Comparison of ENCODE assay signal across 9 cellular contexts in genomic region chr7:22565315-22565811, GRCh38.
DNase-seq lines count a peak whose midpoint lies in the region; ATAC-seq, FAIRE-seq and TF ChIP-seq lines count a peak whose summit lies in the region.
"Had no signal": no experiment of that assay in that cellular context is flagged by ENCODE, and none has a peak within 500 bp of the region (broad histone marks: within the 10 kb centered on the region; RNA-seq: fewer than 3 reads in every experiment).

No MANE protein-coding gene starts in this region.

- no peaks in the 10 kb centered on the region; the same call in 1 of the 2 replicates for H4K20me1 ChIP-seq in GM12878 (ENCODE audit: control insufficient read depth, insufficient read depth)

- no peaks in the 10 kb centered on the region for H3K9me3 ChIP-seq in GM12878 (replicated peaks; ENCODE audit: control insufficient read depth, insufficient read depth, low read length)

- H3K4me3 Mint-ChIP-seq in activated CD4-positive, alpha-beta T cell treated with anti-CD3 and anti-CD28 coated beads, Interleukin-2, amount 10 ng/mL, durations not matched to agents 24 days and 14 days = peak overlapping the region; percentile 48
- H3K4me3 Mint-ChIP-seq in activated CD4-positive, alpha-beta T cell treated with anti-CD3 and anti-CD28 coated beads for 36 hours = no peak overlapping the region
- peak overlapping the region in 7 of 8 donors; percentile 4 to 90 (median 74) for H3K4me3 Mint-ChIP-seq in naive B cell
- H3K4me3 Mint-ChIP-seq: CD4-positive, CD25-positive, alpha-beta regulatory T cell had no signal

- FAIRE-seq in GM12878 (lab: Jason Lieb, UNC) = no peak

- no TSS peak for BruUV-seq in GM12878 (replicated peaks; lab: Mats Ljungman, UMichigan)

- TF ChIP-seq CTCF in GM12878 (IDR thresholded peaks at IDR 0.05 in 2 of 3, conservative IDR thresholded peaks at IDR 0.05 in 1 of 3; ENCODE audit: control insufficient read depth in 2 of 3, extremely low read depth in 1 of 3, insufficient read depth in 1 of 3, low read depth in 3 of 3, low read length in 3 of 3) = no peak

- H3K4me1 ChIP-seq in GM12878 (ENCODE audit: control insufficient read depth, insufficient read depth, low read length) = peaks cover 46% of the 10 kb centered on the region

- peak overlapping the region; percentile 71 for H3K4me2 ChIP-seq in GM12878 (ENCODE audit: control insufficient read depth, insufficient read depth)

- SMC1A ChIA-PET in GM12878 (lab: Charles Lee; ENCODE audit: uncharacterized antibody, unreplicated experiment) = interaction anchor here (0.6 to 8.8 kb wide), 4 partner anchors 131 to 1748 kb away, joined by 3 to 124 read pairs (median 4); partner anchors contain the start of gene IL6

- 0% methylated on average over 1 of the region's 1 CpG for WGBS in GM12878 (ENCODE audit: insufficient coverage, insufficient replicate concordance, low lambda C conversion rate, missing lambda C conversion rate)

- H3K4me1 Mint-ChIP-seq in activated CD4-positive, alpha-beta T cell treated with anti-CD3 and anti-CD28 coated beads, Interleukin-2, amount 10 ng/mL, durations not matched to agents 24 days and 14 days = peaks cover 52% of the 10 kb centered on the region
- H3K4me1 Mint-ChIP-seq in activated CD4-positive, alpha-beta T cell treated with anti-CD3 and anti-CD28 coated beads for 36 hours = peaks cover 49% of the 10 kb centered on the region
- H3K4me1 Mint-ChIP-seq in naive B cell = peaks cover 66 to 87% (median 68%) of the 10 kb centered on the region in 3 donors

- no peak for ATAC-seq in activated CD4-positive, alpha-beta T cell treated with anti-CD3 and anti-CD28 coated beads for 36 hours
- ATAC-seq in HG03460 (IDR thresholded peaks at IDR 0.05; ENCODE audit: unreplicated experiment) (peak; percentile 44), GM12878 (peak; percentile 49), naive B cell (ENCODE audit: low read depth in 2 of 2) (peak; percentile 64 to 65), GM18517 (IDR thresholded peaks at IDR 0.05; ENCODE audit: unreplicated experiment) (no peak)

- H2AFZ ChIP-seq in GM12878 (ENCODE audit: control insufficient read depth, low read depth, low read length) = no peak overlapping the region

- CTCF ChIA-PET in activated CD4-positive, alpha-beta T cell treated with anti-CD3 and anti-CD28 coated beads for 36 hours (lab: Charles Lee) = interaction anchor here (0.6 to 13.8 kb wide), 5 partner anchors 11 to 453 kb away, joined by 3 to 311 read pairs (median 3); partner anchors contain the start of gene IL6
- CTCF ChIA-PET in GM12878 (lab: Yijun Ruan, JAX) = interaction anchor here (0.6 to 7.9 kb wide), 3 partner anchors 161 to 217 kb away, joined by 3 to 194 read pairs (median 4); partner anchors contain the start of gene IL6

- no peak for TF ChIP-seq POLR2A in GM12878 (IDR thresholded peaks at IDR 0.05; ENCODE audit: low read depth, low read length)

- no peaks in the 10 kb centered on the region for H3K36me3 Mint-ChIP-seq in activated CD4-positive, alpha-beta T cell treated with anti-CD3 and anti-CD28 coated beads, Interleukin-2, amount 10 ng/mL, durations not matched to agents 24 days and 14 days (ENCODE audit: low read depth)
- H3K36me3 Mint-ChIP-seq in activated CD4-positive, alpha-beta T cell treated with anti-CD3 and anti-CD28 coated beads for 36 hours (ENCODE audit: low read depth) = no peaks in the 10 kb centered on the region
- no peaks in the 10 kb centered on the region for H3K36me3 Mint-ChIP-seq in naive B cell
- H3K36me3 Mint-ChIP-seq: CD4-positive, CD25-positive, alpha-beta regulatory T cell had no signal

- no peaks in the 10 kb centered on the region for H3K36me3 ChIP-seq in GM12878 (ENCODE audit: control insufficient read depth in 2 of 2, insufficient read depth in 2 of 2, low read length in 1 of 2)

- peaks cover 0 to 1% of the 10 kb centered on the region in 2 experiments; a peak in 2 of 4 replicates for H3K27me3 ChIP-seq in GM12878 (replicated peaks in 1 of 2; ENCODE audit: control insufficient read depth in 2 of 2, insufficient read depth in 2 of 2, low read length in 1 of 2)

- RAD21 ChIA-PET in GM12878 (lab: Charles Lee; ENCODE audit: unreplicated experiment) = interaction anchor here (0.8 to 6.2 kb wide), 3 partner anchors 160 to 490 kb away, joined by 3 to 115 read pairs (median 3); partner anchors contain the start of gene IL6

- H3K9me3 Mint-ChIP-seq in activated CD4-positive, alpha-beta T cell treated with anti-CD3 and anti-CD28 coated beads, Interleukin-2, amount 10 ng/mL, durations not matched to agents 24 days and 14 days = no peaks in the 10 kb centered on the region
- H3K9me3 Mint-ChIP-seq in activated CD4-positive, alpha-beta T cell treated with anti-CD3 and anti-CD28 coated beads for 36 hours (ENCODE audit: low read depth) = no peaks in the 10 kb centered on the region
- H3K9me3 Mint-ChIP-seq in naive B cell = no peaks in the 10 kb centered on the region

- POLR2A ChIA-PET in activated CD4-positive, alpha-beta T cell treated with anti-CD3 and anti-CD28 coated beads for 36 hours (lab: Charles Lee) = no interaction called here
- POLR2A ChIA-PET in GM12878 (lab: Charles Lee) = interaction anchor here (0.6 kb wide), 1 partner anchor 621 kb away, joined by 4 read pairs; no protein-coding TSS in a partner anchor

- intact Hi-C loops in activated CD4-positive, alpha-beta T cell treated with anti-CD3 and anti-CD28 coated beads, Interleukin-2, amount 10 ng/mL, durations not matched to agents 24 days and 14 days (cut with micrococcal nuclease) = loop anchor here (10.0 kb wide), 1 partner anchor 319 kb away; no protein-coding TSS in a partner anchor
- intact Hi-C loops in activated CD4-positive, alpha-beta T cell treated with anti-CD3 and anti-CD28 coated beads for 36 hours (cut with DNase I, micrococcal nuclease) = loop anchor here (2.0 to 10.0 kb wide), 4 partner anchors 75 to 299 kb away; no protein-coding TSS in a partner anchor
- intact Hi-C loops in GM12878 (cut with micrococcal nuclease; ENCODE audit: unreplicated experiment) = no loop called here

- no peak for TF ChIP-seq EP300 in GM12878 (IDR thresholded peaks at IDR 0.05; ENCODE audit: borderline replicate concordance in 1 of 2, control insufficient read depth in 1 of 2, low read depth in 2 of 2, low read length in 2 of 2)

- H3K27ac ChIP-seq in GM12878 (ENCODE audit: control insufficient read depth, insufficient read depth) = no peak overlapping the region

- no peaks in the 10 kb centered on the region for H3K79me2 ChIP-seq in GM12878 (ENCODE audit: control insufficient read depth, insufficient read depth, low read length)

- in situ Hi-C loops in GM12878 (cut with MboI) = no loop called here

- H3K27me3 Mint-ChIP-seq in activated CD4-positive, alpha-beta T cell treated with anti-CD3 and anti-CD28 coated beads, Interleukin-2, amount 10 ng/mL, durations not matched to agents 24 days and 14 days = peaks cover 39% of the 10 kb centered on the region
- peaks cover 54% of the 10 kb centered on the region for H3K27me3 Mint-ChIP-seq in activated CD4-positive, alpha-beta T cell treated with anti-CD3 and anti-CD28 coated beads for 36 hours
- H3K27me3 Mint-ChIP-seq in naive B cell = no peaks in the 10 kb centered on the region

- DNase-seq in activated CD4-positive, alpha-beta T cell treated with anti-CD3 and anti-CD28 coated beads, Interleukin-2, amount 10 ng/mL, durations not matched to agents 24 days and 14 days = no peak
- DNase-seq in activated CD4-positive, alpha-beta T cell treated with anti-CD3 and anti-CD28 coated beads for 36 hours = no peak
- DNase-seq in GM12878 (ENCODE audit: low read depth, low spot score) (peak; percentile 45), naive B cell (peak; percentile 32), NCI-H1092 treated with DMSO at 0.1 percent for 48 hours (lab: John Stamatoyannopoulos, UW) (no peak), NCI-H1436 treated with DMSO at 0.1 percent for 48 hours (lab: John Stamatoyannopoulos, UW) (no peak)

- no peak overlapping the region for H3K4me3 ChIP-seq in GM12878

- TF ChIP-seq RAD21 in GM12878 (IDR thresholded peaks at IDR 0.05; ENCODE audit: insufficient read depth, low read depth, low read length) = no peak

- H3K9ac ChIP-seq in GM12878 (ENCODE audit: control insufficient read depth, insufficient read depth, low read length) = 0 out of 2 replicates have a peak overlapping the region, but pooled peaks have one; percentile 5

- H3K27ac Mint-ChIP-seq in activated CD4-positive, alpha-beta T cell treated with anti-CD3 and anti-CD28 coated beads, Interleukin-2, amount 10 ng/mL, durations not matched to agents 24 days and 14 days = no peak overlapping the region
- H3K27ac Mint-ChIP-seq in activated CD4-positive, alpha-beta T cell treated with anti-CD3 and anti-CD28 coated beads for 36 hours = no peak overlapping the region
- H3K27ac Mint-ChIP-seq in naive B cell = peak overlapping the region; percentile 34 to 94 (median 88)

TF ChIP-seq in GM12878, 131 proteins besides CTCF, POLR2A, EP300 and RAD21:
- peak; percentile 90 for TF ChIP-seq POU2F2 (IDR thresholded peaks at IDR 0.05; ENCODE audit: borderline replicate concordance, low read depth, low read length)
- TF ChIP-seq USF1 (IDR thresholded peaks at IDR 0.05; ENCODE audit: borderline replicate concordance, extremely low read length, insufficient read depth, low read depth, low read length) = no peak
- TF ChIP-seq PBX3 (IDR thresholded peaks at IDR 0.05; ENCODE audit: insufficient replicate concordance, low read depth, low read length) = peak; percentile 52
- 0 out of 4 replicates have a peak, but pooled peaks of 1 of the 2 experiments have one; percentile 16 for TF ChIP-seq IKZF2 (IDR thresholded peaks at IDR 0.05)
- TF ChIP-seq ZNF384 (IDR thresholded peaks at IDR 0.05; ENCODE audit: borderline replicate concordance, low read depth, low read length) = peak; percentile 85
TF ChIP-seq in GM12878: peak in this region for 4.

Comparison
In these comparisons a context has a peak if more than half of its experiments do, and no peak if none do; other contexts are left out.
1. DNase-seq: peak in GM12878 (single experiment) and naive B cell (single experiment); none in activated CD4-positive, alpha-beta T cell treated with anti-CD3 and anti-CD28 coated beads, Interleukin-2, amount 10 ng/mL, durations not matched to agents 24 days and 14 days (single experiment), activated CD4-positive, alpha-beta T cell treated with anti-CD3 and anti-CD28 coated beads for 36 hours (single experiment), NCI-H1092 treated with DMSO at 0.1 percent for 48 hours (single experiment) and NCI-H1436 treated with DMSO at 0.1 percent for 48 hours (single experiment).
2. H3K27ac Mint-ChIP-seq: peak in naive B cell (6 of 6); none in activated CD4-positive, alpha-beta T cell treated with anti-CD3 and anti-CD28 coated beads, Interleukin-2, amount 10 ng/mL, durations not matched to agents 24 days and 14 days (single experiment) and activated CD4-positive, alpha-beta T cell treated with anti-CD3 and anti-CD28 coated beads for 36 hours (single experiment).
3. ATAC-seq: peak in HG03460 (single experiment), GM12878 (single experiment) and naive B cell (2 of 2); none in activated CD4-positive, alpha-beta T cell treated with anti-CD3 and anti-CD28 coated beads for 36 hours (single experiment) and GM18517 (single experiment).